Comparison of ENCODE assay signal across 17 cellular contexts in genomic region chr9:99588299-99588698, GRCh38.
"Had no signal": no experiment of that assay in that cellular context is flagged by ENCODE, and none has a peak within 500 bp of the region (broad histone marks: within the 10 kb centered on the region; RNA-seq: fewer than 3 reads in every experiment).

No MANE protein-coding gene starts in this region.

- DNase-seq: dermis blood vessel endothelial cell; dorsolateral prefrontal cortex; effector CD4-positive, alpha-beta T cell; effector memory CD4-positive, alpha-beta T cell; foreskin keratinocyte; heart right ventricle; hippocampal formation; left cardiac atrium; left lung; left ventricle myocardium superior; lower lobe of right lung; mesenchymal stem cell; mucosa of descending colon had no signal

- ATAC-seq: foreskin keratinocyte, gastroesophageal sphincter, heart right ventricle, left lung, left ventricle myocardium superior, lower lobe of right lung, mucosa of descending colon had no signal

- H3K36me3 ChIP-seq: esophagus muscularis mucosa, gastroesophageal sphincter, heart right ventricle, left lung, lower lobe of right lung had no signal

- H3K4me3 ChIP-seq: coronary artery, dorsolateral prefrontal cortex, esophagus muscularis mucosa, gastroesophageal sphincter, heart right ventricle, left lung, lower lobe of right lung, mucosa of descending colon had no signal

- H3K9me3 ChIP-seq: esophagus muscularis mucosa, gastroesophageal sphincter, heart right ventricle, left lung, lower lobe of right lung, mucosa of descending colon had no signal

- H3K27me3 ChIP-seq: dorsolateral prefrontal cortex, esophagus muscularis mucosa, foreskin keratinocyte, gastroesophageal sphincter, heart right ventricle, left lung had no signal

- H3K4me3 Mint-ChIP-seq: mesothelial cell of epicardium had no signal

- H3K36me3 Mint-ChIP-seq: mesothelial cell of epicardium had no signal

- H3K27ac ChIP-seq: coronary artery, dorsolateral prefrontal cortex, esophagus muscularis mucosa, foreskin keratinocyte, gastroesophageal sphincter, heart right ventricle, left lung, lower lobe of right lung had no signal

- H3K27ac Mint-ChIP-seq: mesothelial cell of epicardium had no signal
